Comparison of ENCODE assay signal across 8 cellular contexts in genomic region chr3:144966560-144966959, GRCh38.
"Had no signal": no experiment of that assay in that cellular context is flagged by ENCODE, and none has a peak within 500 bp of the region (broad histone marks: within the 10 kb centered on the region; RNA-seq: fewer than 3 reads in every experiment).

No MANE protein-coding gene starts in this region.

- FAIRE-seq: G401.6, GM12878, GM12891, GM12892, GM18507, GM19239 had no signal

- DNase-seq: GDM1, GF-D8 had no signal

- ATAC-seq: GM12878 had no signal

- H3K4me3 ChIP-seq: GM12878 had no signal
